In the genomic region with DNA sequence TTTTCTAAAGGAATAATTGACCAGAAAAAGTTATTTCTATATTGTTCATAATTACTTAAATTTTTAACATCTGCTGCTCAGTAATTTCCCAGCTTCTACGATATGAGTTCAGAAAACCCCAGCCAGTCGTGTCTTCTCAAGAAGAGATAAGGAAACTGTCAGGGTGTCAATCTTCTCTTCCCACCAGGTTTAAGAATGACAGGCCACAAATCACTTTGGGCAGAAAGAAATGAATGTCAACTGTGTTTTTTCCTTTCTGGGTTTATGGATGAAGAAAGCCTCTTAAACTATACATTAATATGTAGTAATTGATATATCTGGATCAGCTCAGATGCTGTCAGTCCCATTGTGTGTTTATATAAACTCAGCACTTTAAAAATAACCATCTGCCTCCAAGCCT, we compare ENCODE assay signal across 7 cellular contexts.
"Had no signal": no experiment of that assay in that cellular context is flagged by ENCODE, and none has a peak within 500 bp of the region (broad histone marks: within the 10 kb centered on the region; RNA-seq: fewer than 3 reads in every experiment).

No MANE protein-coding gene starts in this region.

- H3K9ac ChIP-seq: KMS-11 had no signal

- H3K4me3 ChIP-seq: GM23338 had no signal

- DNase-seq: H9, HCEC 1CT, HFFc6, IMR-90, KBM-7 had no signal

- H3K27ac ChIP-seq: KMS-11 had no signal

- H2AFZ ChIP-seq: GM23338 had no signal

- H3K4me2 ChIP-seq: GM23338, KMS-11 had no signal
